Comparison of ENCODE assay signal across 14 cellular contexts in the genomic region with DNA sequence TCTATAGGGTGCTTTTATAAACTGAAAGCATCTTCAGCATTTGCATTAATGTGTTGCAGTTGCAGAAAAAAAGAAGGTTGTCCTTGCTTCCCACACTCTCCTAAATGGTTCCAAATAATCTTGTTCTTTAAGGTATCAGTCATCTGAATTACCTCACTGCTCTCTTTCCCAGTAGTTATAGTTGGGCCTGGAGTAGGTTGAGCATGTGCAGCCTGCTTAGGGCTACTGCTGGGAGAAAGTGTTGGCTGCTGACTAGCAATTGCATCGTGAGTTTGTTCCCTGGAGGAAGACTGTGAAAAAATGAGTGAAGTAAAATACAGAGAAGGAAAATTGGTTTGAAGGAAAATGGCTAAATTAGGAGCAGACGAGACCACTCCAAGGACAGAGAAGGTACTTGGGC.
A peak's percentile ranks its signal among the peaks of the same experiment; 100 is the strongest.
DNase-seq lines count a peak whose midpoint lies in the region; ATAC-seq and TF ChIP-seq lines count a peak whose summit lies in the region.
"Had no signal": no experiment of that assay in that cellular context is flagged by ENCODE, and none has a peak within 500 bp of the region (broad histone marks: within the 10 kb centered on the region; RNA-seq: fewer than 3 reads in every experiment).

No MANE protein-coding gene starts in this region.

- no peak for TF ChIP-seq CTCF in fibroblast of villous mesenchyme (IDR thresholded peaks at IDR 0.05; ENCODE audit: insufficient read depth, low read depth, low read length)

- DNase-seq in ACHN (peak; percentile 12), H7 (peak; percentile 2), UCSD-AML1 (lab: John Stamatoyannopoulos, UW; ENCODE audit: unreplicated experiment) (peak; percentile 2), fibroblast of villous mesenchyme (ENCODE audit: low read depth) (peak; percentile 28), NCI-H524 (lab: John Stamatoyannopoulos, UW) (no peak)
- DNase-seq in stimulated activated CD8-positive, alpha-beta memory T cell treated with anti-CD3 and anti-CD28 coated beads, Interleukin-4, amount 100 ng/mL, for 48 hours, result no peak
- DNase-seq: activated CD4-positive, alpha-beta T cell treated with anti-CD3 and anti-CD28 coated beads for 36 hours; activated naive CD8-positive, alpha-beta T cell treated with anti-CD3 and anti-CD28 coated beads, Interleukin-2, amount 10 ng/mL, durations not matched to agents 7 days and 5 days; colonic mucosa; NCI-H1048; T-helper 2 cell had no signal

- in situ Hi-C loops in ACHN (cut with HindIII; ENCODE audit: low pct_ligation_motif_present, low pct_unique_long_range_greater_than_20kb, low sequenced_read_pairs), result no loop called here

- no peak for ATAC-seq in GM21381 (IDR thresholded peaks at IDR 0.05; ENCODE audit: unreplicated experiment)
- ATAC-seq in HG03460 (IDR thresholded peaks at IDR 0.05; ENCODE audit: unreplicated experiment), result no peak
- ATAC-seq: activated CD4-positive, alpha-beta T cell treated with anti-CD3 and anti-CD28 coated beads for 36 hours had no signal

- no peaks in the 10 kb centered on the region for H3K36me3 ChIP-seq in H7 (replicated peaks; ENCODE audit: control insufficient read depth, insufficient read depth, low read length)
- H3K36me3 ChIP-seq: colonic mucosa had no signal

- no peaks in the 10 kb centered on the region for H3K27me3 ChIP-seq in H7 (ENCODE audit: control insufficient read depth, insufficient read depth, low read length)
- H3K27me3 ChIP-seq: colonic mucosa, foreskin keratinocyte had no signal

- H3K4me3 ChIP-seq in H7 (ENCODE audit: insufficient read depth, low read depth, low read length) (no peak overlapping the region), fibroblast of villous mesenchyme (ENCODE audit: low read depth, low read length) (no peak overlapping the region)
- H3K4me3 ChIP-seq: colonic mucosa had no signal

Comparison
In these comparisons a context has a peak if more than half of its experiments do, and no peak if none do; other contexts are left out.
1. DNase-seq: peak in ACHN (single experiment), H7 (single experiment), UCSD-AML1 (single experiment) and fibroblast of villous mesenchyme (single experiment); none in NCI-H524 (0 of 2) and stimulated activated CD8-positive, alpha-beta memory T cell treated with anti-CD3 and anti-CD28 coated beads, Interleukin-4, amount 100 ng/mL, for 48 hours (single experiment).